Comparison of ENCODE assay signal across 1 cellular context in genomic region chr1:113185463-113186104, GRCh38.
TF ChIP-seq lines count a peak whose summit lies in the region.

No MANE protein-coding gene starts in this region.

TF ChIP-seq in GM12878, 131 proteins besides CTCF, POLR2A, EP300 and RAD21 (continued from another document):
- TF ChIP-seq, protein P1, sequence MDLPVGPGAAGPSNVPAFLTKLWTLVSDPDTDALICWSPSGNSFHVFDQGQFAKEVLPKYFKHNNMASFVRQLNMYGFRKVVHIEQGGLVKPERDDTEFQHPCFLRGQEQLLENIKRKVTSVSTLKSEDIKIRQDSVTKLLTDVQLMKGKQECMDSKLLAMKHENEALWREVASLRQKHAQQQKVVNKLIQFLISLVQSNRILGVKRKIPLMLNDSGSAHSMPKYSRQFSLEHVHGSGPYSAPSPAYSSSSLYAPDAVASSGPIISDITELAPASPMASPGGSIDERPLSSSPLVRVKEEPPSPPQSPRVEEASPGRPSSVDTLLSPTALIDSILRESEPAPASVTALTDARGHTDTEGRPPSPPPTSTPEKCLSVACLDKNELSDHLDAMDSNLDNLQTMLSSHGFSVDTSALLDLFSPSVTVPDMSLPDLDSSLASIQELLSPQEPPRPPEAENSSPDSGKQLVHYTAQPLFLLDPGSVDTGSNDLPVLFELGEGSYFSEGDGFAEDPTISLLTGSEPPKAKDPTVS (IDR thresholded peaks at IDR 0.05; ENCODE audit: low read depth, low read length) = no peak
- TF ChIP-seq POLR2AphosphoS2 (IDR thresholded peaks at IDR 0.05; ENCODE audit: low read depth, low read length) (no peak), MTA3 (IDR thresholded peaks at IDR 0.05; ENCODE audit: borderline replicate concordance, low read length) (peak; percentile 35; the same call in 1 of the 2 replicates), CREM (IDR thresholded peaks at IDR 0.05; ENCODE audit: low read depth) (peak; percentile 18; the same call in 1 of the 2 replicates), EED (IDR thresholded peaks at IDR 0.05; ENCODE audit: low read depth) (no peak), NFYA (IDR thresholded peaks at IDR 0.05; ENCODE audit: borderline replicate concordance, low read depth, low read length) (no peak), FOXM1 (IDR thresholded peaks at IDR 0.05; ENCODE audit: low read depth, low read length) (peak; percentile 63; the same call in 1 of the 2 replicates), ZBTB4 (CRISPR knock-in tag; IDR thresholded peaks at IDR 0.05) (no peak), NR2F1 (conservative IDR thresholded peaks at IDR 0.05) (peak; percentile 53; the same call in 1 of the 2 replicates), POLR2AphosphoS5 (IDR thresholded peaks at IDR 0.05; ENCODE audit: low read length) (no peak), LARP7 (IDR thresholded peaks at IDR 0.05) (no peak), ZBED1 (IDR thresholded peaks at IDR 0.05; ENCODE audit: borderline replicate concordance) (peak; percentile 64; the same call in 1 of the 2 replicates), SPI1 (IDR thresholded peaks at IDR 0.05; ENCODE audit: borderline replicate concordance, insufficient read depth, low read depth, low read length) (no peak), POU2F2 (IDR thresholded peaks at IDR 0.05; ENCODE audit: borderline replicate concordance, low read depth, low read length) (peak; percentile 85; the same call in 2 of the 3 replicates), MEF2B (IDR thresholded peaks at IDR 0.05; ENCODE audit: partially characterized antibody, poor library complexity, severe bottlenecking) (peak; percentile 83), IKZF1 (conservative IDR thresholded peaks at IDR 0.05) (no peak), SIN3A (IDR thresholded peaks at IDR 0.05; ENCODE audit: low read depth, low read length) (no peak), BMI1 (IDR thresholded peaks at IDR 0.05; ENCODE audit: borderline replicate concordance) (no peak), DPF2 (IDR thresholded peaks at IDR 0.05) (no peak), RUNX3 (IDR thresholded peaks at IDR 0.05; ENCODE audit: low read length) (peak; percentile 92), STAT1 (conservative IDR thresholded peaks at IDR 0.05) (no peak), IRF4 (IDR thresholded peaks at IDR 0.05; ENCODE audit: low read depth, low read length) (0 out of 2 replicates have a peak, but pooled peaks have one; percentile 56), SIX5 (IDR thresholded peaks at IDR 0.05; ENCODE audit: low read depth, low read length, severe bottlenecking) (no peak), SMC3 (IDR thresholded peaks at IDR 0.05; ENCODE audit: borderline replicate concordance, low read length) (no peak), KDM1A (IDR thresholded peaks at IDR 0.05; ENCODE audit: borderline replicate concordance) (no peak), IRF5 (IDR thresholded peaks at IDR 0.05; ENCODE audit: borderline replicate concordance) (no peak), BCL11A (IDR thresholded peaks at IDR 0.05; ENCODE audit: low read depth, low read length) (no peak), NFIC (IDR thresholded peaks at IDR 0.05; ENCODE audit: low read depth, low read length) (peak; percentile 82), PML (IDR thresholded peaks at IDR 0.05; ENCODE audit: low read length) (0 out of 2 replicates have a peak, but pooled peaks have one; percentile 41)
- TF ChIP-seq, protein P2, sequence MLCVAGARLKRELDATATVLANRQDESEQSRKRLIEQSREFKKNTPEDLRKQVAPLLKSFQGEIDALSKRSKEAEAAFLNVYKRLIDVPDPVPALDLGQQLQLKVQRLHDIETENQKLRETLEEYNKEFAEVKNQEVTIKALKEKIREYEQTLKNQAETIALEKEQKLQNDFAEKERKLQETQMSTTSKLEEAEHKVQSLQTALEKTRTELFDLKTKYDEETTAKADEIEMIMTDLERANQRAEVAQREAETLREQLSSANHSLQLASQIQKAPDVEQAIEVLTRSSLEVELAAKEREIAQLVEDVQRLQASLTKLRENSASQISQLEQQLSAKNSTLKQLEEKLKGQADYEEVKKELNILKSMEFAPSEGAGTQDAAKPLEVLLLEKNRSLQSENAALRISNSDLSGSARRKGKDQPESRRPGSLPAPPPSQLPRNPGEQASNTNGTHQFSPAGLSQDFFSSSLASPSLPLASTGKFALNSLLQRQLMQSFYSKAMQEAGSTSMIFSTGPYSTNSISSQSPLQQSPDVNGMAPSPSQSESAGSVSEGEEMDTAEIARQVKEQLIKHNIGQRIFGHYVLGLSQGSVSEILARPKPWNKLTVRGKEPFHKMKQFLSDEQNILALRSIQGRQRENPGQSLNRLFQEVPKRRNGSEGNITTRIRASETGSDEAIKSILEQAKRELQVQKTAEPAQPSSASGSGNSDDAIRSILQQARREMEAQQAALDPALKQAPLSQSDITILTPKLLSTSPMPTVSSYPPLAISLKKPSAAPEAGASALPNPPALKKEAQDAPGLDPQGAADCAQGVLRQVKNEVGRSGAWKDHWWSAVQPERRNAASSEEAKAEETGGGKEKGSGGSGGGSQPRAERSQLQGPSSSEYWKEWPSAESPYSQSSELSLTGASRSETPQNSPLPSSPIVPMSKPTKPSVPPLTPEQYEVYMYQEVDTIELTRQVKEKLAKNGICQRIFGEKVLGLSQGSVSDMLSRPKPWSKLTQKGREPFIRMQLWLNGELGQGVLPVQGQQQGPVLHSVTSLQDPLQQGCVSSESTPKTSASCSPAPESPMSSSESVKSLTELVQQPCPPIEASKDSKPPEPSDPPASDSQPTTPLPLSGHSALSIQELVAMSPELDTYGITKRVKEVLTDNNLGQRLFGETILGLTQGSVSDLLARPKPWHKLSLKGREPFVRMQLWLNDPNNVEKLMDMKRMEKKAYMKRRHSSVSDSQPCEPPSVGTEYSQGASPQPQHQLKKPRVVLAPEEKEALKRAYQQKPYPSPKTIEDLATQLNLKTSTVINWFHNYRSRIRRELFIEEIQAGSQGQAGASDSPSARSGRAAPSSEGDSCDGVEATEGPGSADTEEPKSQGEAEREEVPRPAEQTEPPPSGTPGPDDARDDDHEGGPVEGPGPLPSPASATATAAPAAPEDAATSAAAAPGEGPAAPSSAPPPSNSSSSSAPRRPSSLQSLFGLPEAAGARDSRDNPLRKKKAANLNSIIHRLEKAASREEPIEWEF (IDR thresholded peaks at IDR 0.05; ENCODE audit: insufficient replicate concordance, low read depth, low read length) = no peak
- TF ChIP-seq, protein P3, sequence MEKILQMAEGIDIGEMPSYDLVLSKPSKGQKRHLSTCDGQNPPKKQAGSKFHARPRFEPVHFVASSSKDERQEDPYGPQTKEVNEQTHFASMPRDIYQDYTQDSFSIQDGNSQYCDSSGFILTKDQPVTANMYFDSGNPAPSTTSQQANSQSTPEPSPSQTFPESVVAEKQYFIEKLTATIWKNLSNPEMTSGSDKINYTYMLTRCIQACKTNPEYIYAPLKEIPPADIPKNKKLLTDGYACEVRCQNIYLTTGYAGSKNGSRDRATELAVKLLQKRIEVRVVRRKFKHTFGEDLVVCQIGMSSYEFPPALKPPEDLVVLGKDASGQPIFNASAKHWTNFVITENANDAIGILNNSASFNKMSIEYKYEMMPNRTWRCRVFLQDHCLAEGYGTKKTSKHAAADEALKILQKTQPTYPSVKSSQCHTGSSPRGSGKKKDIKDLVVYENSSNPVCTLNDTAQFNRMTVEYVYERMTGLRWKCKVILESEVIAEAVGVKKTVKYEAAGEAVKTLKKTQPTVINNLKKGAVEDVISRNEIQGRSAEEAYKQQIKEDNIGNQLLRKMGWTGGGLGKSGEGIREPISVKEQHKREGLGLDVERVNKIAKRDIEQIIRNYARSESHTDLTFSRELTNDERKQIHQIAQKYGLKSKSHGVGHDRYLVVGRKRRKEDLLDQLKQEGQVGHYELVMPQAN (conservative IDR thresholded peaks at IDR 0.05) = no peak
- TF ChIP-seq, protein P4, sequence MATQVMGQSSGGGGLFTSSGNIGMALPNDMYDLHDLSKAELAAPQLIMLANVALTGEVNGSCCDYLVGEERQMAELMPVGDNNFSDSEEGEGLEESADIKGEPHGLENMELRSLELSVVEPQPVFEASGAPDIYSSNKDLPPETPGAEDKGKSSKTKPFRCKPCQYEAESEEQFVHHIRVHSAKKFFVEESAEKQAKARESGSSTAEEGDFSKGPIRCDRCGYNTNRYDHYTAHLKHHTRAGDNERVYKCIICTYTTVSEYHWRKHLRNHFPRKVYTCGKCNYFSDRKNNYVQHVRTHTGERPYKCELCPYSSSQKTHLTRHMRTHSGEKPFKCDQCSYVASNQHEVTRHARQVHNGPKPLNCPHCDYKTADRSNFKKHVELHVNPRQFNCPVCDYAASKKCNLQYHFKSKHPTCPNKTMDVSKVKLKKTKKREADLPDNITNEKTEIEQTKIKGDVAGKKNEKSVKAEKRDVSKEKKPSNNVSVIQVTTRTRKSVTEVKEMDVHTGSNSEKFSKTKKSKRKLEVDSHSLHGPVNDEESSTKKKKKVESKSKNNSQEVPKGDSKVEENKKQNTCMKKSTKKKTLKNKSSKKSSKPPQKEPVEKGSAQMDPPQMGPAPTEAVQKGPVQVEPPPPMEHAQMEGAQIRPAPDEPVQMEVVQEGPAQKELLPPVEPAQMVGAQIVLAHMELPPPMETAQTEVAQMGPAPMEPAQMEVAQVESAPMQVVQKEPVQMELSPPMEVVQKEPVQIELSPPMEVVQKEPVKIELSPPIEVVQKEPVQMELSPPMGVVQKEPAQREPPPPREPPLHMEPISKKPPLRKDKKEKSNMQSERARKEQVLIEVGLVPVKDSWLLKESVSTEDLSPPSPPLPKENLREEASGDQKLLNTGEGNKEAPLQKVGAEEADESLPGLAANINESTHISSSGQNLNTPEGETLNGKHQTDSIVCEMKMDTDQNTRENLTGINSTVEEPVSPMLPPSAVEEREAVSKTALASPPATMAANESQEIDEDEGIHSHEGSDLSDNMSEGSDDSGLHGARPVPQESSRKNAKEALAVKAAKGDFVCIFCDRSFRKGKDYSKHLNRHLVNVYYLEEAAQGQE (IDR thresholded peaks at IDR 0.05; ENCODE audit: low read depth, low read length) = no peak
- TF ChIP-seq, protein P5, sequence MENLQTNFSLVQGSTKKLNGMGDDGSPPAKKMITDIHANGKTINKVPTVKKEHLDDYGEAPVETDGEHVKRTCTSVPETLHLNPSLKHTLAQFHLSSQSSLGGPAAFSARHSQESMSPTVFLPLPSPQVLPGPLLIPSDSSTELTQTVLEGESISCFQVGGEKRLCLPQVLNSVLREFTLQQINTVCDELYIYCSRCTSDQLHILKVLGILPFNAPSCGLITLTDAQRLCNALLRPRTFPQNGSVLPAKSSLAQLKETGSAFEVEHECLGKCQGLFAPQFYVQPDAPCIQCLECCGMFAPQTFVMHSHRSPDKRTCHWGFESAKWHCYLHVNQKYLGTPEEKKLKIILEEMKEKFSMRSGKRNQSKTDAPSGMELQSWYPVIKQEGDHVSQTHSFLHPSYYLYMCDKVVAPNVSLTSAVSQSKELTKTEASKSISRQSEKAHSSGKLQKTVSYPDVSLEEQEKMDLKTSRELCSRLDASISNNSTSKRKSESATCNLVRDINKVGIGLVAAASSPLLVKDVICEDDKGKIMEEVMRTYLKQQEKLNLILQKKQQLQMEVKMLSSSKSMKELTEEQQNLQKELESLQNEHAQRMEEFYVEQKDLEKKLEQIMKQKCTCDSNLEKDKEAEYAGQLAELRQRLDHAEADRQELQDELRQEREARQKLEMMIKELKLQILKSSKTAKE (IDR thresholded peaks at IDR 0.05; ENCODE audit: low read depth, poor library complexity, severe bottlenecking) = no peak
- TF ChIP-seq, protein P6, sequence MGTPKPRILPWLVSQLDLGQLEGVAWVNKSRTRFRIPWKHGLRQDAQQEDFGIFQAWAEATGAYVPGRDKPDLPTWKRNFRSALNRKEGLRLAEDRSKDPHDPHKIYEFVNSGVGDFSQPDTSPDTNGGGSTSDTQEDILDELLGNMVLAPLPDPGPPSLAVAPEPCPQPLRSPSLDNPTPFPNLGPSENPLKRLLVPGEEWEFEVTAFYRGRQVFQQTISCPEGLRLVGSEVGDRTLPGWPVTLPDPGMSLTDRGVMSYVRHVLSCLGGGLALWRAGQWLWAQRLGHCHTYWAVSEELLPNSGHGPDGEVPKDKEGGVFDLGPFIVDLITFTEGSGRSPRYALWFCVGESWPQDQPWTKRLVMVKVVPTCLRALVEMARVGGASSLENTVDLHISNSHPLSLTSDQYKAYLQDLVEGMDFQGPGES (IDR thresholded peaks at IDR 0.05) = no peak
- TF ChIP-seq, protein P7, sequence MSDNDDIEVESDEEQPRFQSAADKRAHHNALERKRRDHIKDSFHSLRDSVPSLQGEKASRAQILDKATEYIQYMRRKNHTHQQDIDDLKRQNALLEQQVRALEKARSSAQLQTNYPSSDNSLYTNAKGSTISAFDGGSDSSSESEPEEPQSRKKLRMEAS (IDR thresholded peaks at IDR 0.05; ENCODE audit: low read depth, low read length) = no peak
- TF ChIP-seq, protein P8, sequence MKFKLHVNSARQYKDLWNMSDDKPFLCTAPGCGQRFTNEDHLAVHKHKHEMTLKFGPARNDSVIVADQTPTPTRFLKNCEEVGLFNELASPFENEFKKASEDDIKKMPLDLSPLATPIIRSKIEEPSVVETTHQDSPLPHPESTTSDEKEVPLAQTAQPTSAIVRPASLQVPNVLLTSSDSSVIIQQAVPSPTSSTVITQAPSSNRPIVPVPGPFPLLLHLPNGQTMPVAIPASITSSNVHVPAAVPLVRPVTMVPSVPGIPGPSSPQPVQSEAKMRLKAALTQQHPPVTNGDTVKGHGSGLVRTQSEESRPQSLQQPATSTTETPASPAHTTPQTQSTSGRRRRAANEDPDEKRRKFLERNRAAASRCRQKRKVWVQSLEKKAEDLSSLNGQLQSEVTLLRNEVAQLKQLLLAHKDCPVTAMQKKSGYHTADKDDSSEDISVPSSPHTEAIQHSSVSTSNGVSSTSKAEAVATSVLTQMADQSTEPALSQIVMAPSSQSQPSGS (IDR thresholded peaks at IDR 0.05; ENCODE audit: low read length) = peak; percentile 82
